12 cellular contexts compared by ENCODE assay signal in the genomic region with DNA sequence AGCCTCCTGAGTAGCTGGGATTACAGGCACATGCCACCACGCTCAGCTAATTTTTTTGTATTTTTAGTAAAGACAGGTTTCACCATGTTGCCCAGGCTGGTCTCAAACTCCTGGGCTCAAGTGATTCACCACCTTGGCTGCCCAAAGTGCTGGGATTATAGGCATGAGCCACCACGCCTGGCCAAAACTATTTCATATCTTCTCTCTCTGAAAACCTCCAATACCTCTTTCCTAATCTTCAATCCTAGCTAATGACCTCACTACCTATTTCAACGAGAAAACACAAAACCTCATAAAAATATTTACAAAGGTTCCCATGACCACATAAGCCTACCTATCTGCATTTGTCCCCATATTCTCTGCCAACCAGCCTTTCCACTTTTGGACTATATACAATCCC.
"Had no signal": no experiment of that assay in that cellular context is flagged by ENCODE, and none has a peak within 500 bp of the region (broad histone marks: within the 10 kb centered on the region; RNA-seq: fewer than 3 reads in every experiment).

No MANE protein-coding gene starts in this region.

- H3K27me3 ChIP-seq: colonic mucosa, left lung, suprapubic skin had no signal

- H3K4me3 ChIP-seq: colonic mucosa, left lung, suprapubic skin had no signal

- H3K36me3 ChIP-seq: colonic mucosa, left lung, suprapubic skin had no signal

- H3K9me3 ChIP-seq: colonic mucosa, suprapubic skin had no signal

- DNase-seq: activated CD4-positive, alpha-beta T cell treated with anti-CD3 and anti-CD28 coated beads for 1 hour; amniotic stem cell; colonic mucosa; endodermal cell; erythroblast; left lung; naive B cell; retina; stimulated activated CD4-positive, alpha-beta T cell treated with anti-CD3 and anti-CD28 coated beads, Interleukin-2, amount 100 ng/mL, for 48 hours; T-helper 2 cell had no signal

- H3K27ac ChIP-seq: colonic mucosa, left lung, suprapubic skin, VCaP had no signal

- H3K4me1 ChIP-seq: colonic mucosa, left lung, suprapubic skin had no signal
